In genomic region chr7:39056153-39056552, GRCh38 we compare ENCODE assay signal across 28 cellular contexts.
"Had no signal": no experiment of that assay in that cellular context is flagged by ENCODE, and none has a peak within 500 bp of the region (broad histone marks: within the 10 kb centered on the region; RNA-seq: fewer than 3 reads in every experiment).

No MANE protein-coding gene starts in this region.

- H3K4me3 Mint-ChIP-seq: natural killer cell treated with Interleukin-12 subunit alpha and Interleukin-12 subunit beta and Interleukin-15 and Interleukin-18, amount 100 ng/mL, for 72 hours; nephron progenitor cell; neural crest cell; stimulated activated effector memory CD8-positive, alpha-beta T cell treated with anti-CD3 and anti-CD28 coated beads, Interleukin-12 subunit alpha, Interleukin-12 subunit beta, amount 100 ng/mL, for 72 hours; stimulated activated naive B cell treated with anti-CD40 and anti-IgM and Interleukin-4, amounts not matched to agents 10 μg/mL and 1 μg/mL and 100 μg/mL, for 72 hours; stimulated activated naive CD8-positive, alpha-beta T cell treated with anti-CD3 and anti-CD28 coated beads, Interleukin-15, Interleukin-2, amounts not matched to agents 100 ng/mL and 50 ng/mL, for 24 hours had no signal

- H3K4me1 ChIP-seq: pancreas, psoas muscle, right lobe of liver, sigmoid colon, stomach, thyroid gland, tibial nerve, upper lobe of left lung, vagina had no signal

- H3K27ac ChIP-seq: neutrophil, pancreas, psoas muscle, right lobe of liver, sigmoid colon, stomach, thoracic aorta, thyroid gland, tibial nerve, upper lobe of left lung, vagina had no signal

- H3K27me3 Mint-ChIP-seq: progenitor cell of endocrine pancreas; stimulated activated naive CD8-positive, alpha-beta T cell treated with anti-CD3 and anti-CD28 coated beads, Interleukin-15, Interleukin-2, amounts not matched to agents 100 ng/mL and 50 ng/mL, for 24 hours had no signal

- H3K27ac Mint-ChIP-seq: natural killer cell treated with Interleukin-12 subunit alpha and Interleukin-12 subunit beta and Interleukin-15 and Interleukin-18, amount 100 ng/mL, for 72 hours; nephron progenitor cell; progenitor cell of endocrine pancreas; stimulated activated effector memory CD8-positive, alpha-beta T cell treated with anti-CD3 and anti-CD28 coated beads, Interleukin-12 subunit alpha, Interleukin-12 subunit beta, amount 100 ng/mL, for 72 hours; stimulated activated naive B cell treated with anti-CD40 and anti-IgM and Interleukin-4, amounts not matched to agents 10 μg/mL and 1 μg/mL and 100 μg/mL, for 72 hours; stimulated activated naive CD8-positive, alpha-beta T cell treated with anti-CD3 and anti-CD28 coated beads, Interleukin-15, Interleukin-2, amounts not matched to agents 100 ng/mL and 50 ng/mL, for 24 hours had no signal

- H3K4me1 Mint-ChIP-seq: stimulated activated effector memory CD8-positive, alpha-beta T cell treated with anti-CD3 and anti-CD28 coated beads, Interleukin-12 subunit alpha, Interleukin-12 subunit beta, amount 100 ng/mL, for 72 hours; stimulated activated naive B cell treated with anti-CD40 and anti-IgM and Interleukin-4, amounts not matched to agents 10 μg/mL and 1 μg/mL and 100 μg/mL, for 72 hours had no signal

- H3K27me3 ChIP-seq: neutrophil, pancreas, right lobe of liver, sigmoid colon, stomach, thyroid gland, tibial nerve, upper lobe of left lung, vagina had no signal

- H3K9me3 ChIP-seq: neutrophil, pancreas, psoas muscle, right lobe of liver, thoracic aorta, thyroid gland, upper lobe of left lung, vagina had no signal

- FAIRE-seq: pancreas, urothelium cell line had no signal

- ATAC-seq: natural killer cell treated with Interleukin-12 subunit alpha and Interleukin-12 subunit beta and Interleukin-15 and Interleukin-18, amount 100 ng/mL, for 72 hours; pancreas; psoas muscle; right cardiac atrium; right lobe of liver; stimulated activated effector memory CD8-positive, alpha-beta T cell treated with anti-CD3 and anti-CD28 coated beads, Interleukin-12 subunit alpha, Interleukin-12 subunit beta, amount 100 ng/mL, for 72 hours; stimulated activated naive B cell treated with anti-CD40 and anti-IgM and Interleukin-4, amounts not matched to agents 10 μg/mL and 1 μg/mL and 100 μg/mL, for 72 hours had no signal

- DNase-seq: nephron progenitor cell; nucleus accumbens; pancreas; psoas muscle; right cardiac atrium; right lobe of liver; sigmoid colon; small intestine; stimulated activated CD4-positive, alpha-beta T cell treated with anti-CD3 and anti-CD28 coated beads, Interleukin-15, amount 100 ng/mL, for 24 hours; stimulated activated CD4-positive, alpha-beta T cell treated with anti-CD3 and anti-CD28 coated beads, Interleukin-2, amount 100 ng/mL, for 24 hours; stimulated activated CD4-positive, alpha-beta T cell treated with anti-CD3 and anti-CD28 coated beads, Interleukin-2, amount 100 ng/mL, for 48 hours; stimulated activated CD4-positive, alpha-beta T cell treated with anti-CD3 and anti-CD28 coated beads, Interleukin-4, amount 100 ng/mL, for 24 hours; stimulated activated naive B cell treated with anti-CD40 and anti-IgM and Interleukin-4, amounts not matched to agents 10 μg/mL and 1 μg/mL and 100 μg/mL, for 72 hours; stimulated activated naive CD4-positive, alpha-beta T cell treated with Interleukin-2 at 50 U/mL for 16 hours; stomach; thyroid gland; trophoblast cell; upper lobe of left lung had no signal

- H3K4me3 ChIP-seq: pancreas, psoas muscle, right lobe of liver, sigmoid colon, stomach, thoracic aorta, thyroid gland, tibial nerve, upper lobe of left lung, vagina had no signal

- H3K36me3 Mint-ChIP-seq: natural killer cell treated with Interleukin-12 subunit alpha and Interleukin-12 subunit beta and Interleukin-15 and Interleukin-18, amount 100 ng/mL, for 72 hours; stimulated activated effector memory CD8-positive, alpha-beta T cell treated with anti-CD3 and anti-CD28 coated beads, Interleukin-12 subunit alpha, Interleukin-12 subunit beta, amount 100 ng/mL, for 72 hours; stimulated activated naive B cell treated with anti-CD40 and anti-IgM and Interleukin-4, amounts not matched to agents 10 μg/mL and 1 μg/mL and 100 μg/mL, for 72 hours had no signal

- H3K9me3 Mint-ChIP-seq: stimulated activated naive CD8-positive, alpha-beta T cell treated with anti-CD3 and anti-CD28 coated beads, Interleukin-15, Interleukin-2, amounts not matched to agents 100 ng/mL and 50 ng/mL, for 24 hours had no signal

- H3K36me3 ChIP-seq: neutrophil, pancreas, right lobe of liver, sigmoid colon, stomach, thoracic aorta, thyroid gland, tibial nerve, upper lobe of left lung, vagina had no signal
